2 cellular contexts compared by ENCODE assay signal in the genomic region with DNA sequence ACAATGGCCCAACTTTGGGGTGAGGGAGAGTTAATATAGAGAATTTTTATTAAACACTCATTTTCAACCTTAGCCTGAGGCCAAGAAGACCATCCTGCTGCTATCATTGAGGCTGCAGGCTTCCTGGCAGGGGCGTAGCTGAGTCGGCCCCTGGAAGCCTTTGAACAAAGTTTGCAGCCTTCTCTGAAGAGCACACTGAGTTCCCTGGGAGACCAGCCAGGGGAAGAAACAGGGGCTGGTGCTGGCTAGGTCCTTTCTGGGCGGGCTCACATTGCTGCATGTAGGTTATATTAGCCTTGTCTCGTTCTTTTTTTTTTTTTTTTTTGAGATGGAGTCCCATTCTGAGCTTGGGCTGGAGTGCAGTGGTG.
TF ChIP-seq lines count a peak whose summit lies in the region.

No MANE protein-coding gene starts in this region.

TF ChIP-seq in liver, 16 proteins besides CTCF, POLR2A, EP300 and RAD21:
- TF ChIP-seq SP1 (IDR thresholded peaks at IDR 0.05) = peak; percentile 23
- no peak for TF ChIP-seq GABPA (IDR thresholded peaks at IDR 0.05 in 1 of 2, conservative IDR thresholded peaks at IDR 0.05 in 1 of 2)
- TF ChIP-seq FOXA2 (IDR thresholded peaks at IDR 0.05) = no peak
- no peak for TF ChIP-seq JUND (IDR thresholded peaks at IDR 0.05)
- TF ChIP-seq YY1 (IDR thresholded peaks at IDR 0.05) = no peak
- no peak for TF ChIP-seq MAX (IDR thresholded peaks at IDR 0.05)
- TF ChIP-seq NR2F2 (IDR thresholded peaks at IDR 0.05) = peak; percentile 51
- TF ChIP-seq, protein P1, sequence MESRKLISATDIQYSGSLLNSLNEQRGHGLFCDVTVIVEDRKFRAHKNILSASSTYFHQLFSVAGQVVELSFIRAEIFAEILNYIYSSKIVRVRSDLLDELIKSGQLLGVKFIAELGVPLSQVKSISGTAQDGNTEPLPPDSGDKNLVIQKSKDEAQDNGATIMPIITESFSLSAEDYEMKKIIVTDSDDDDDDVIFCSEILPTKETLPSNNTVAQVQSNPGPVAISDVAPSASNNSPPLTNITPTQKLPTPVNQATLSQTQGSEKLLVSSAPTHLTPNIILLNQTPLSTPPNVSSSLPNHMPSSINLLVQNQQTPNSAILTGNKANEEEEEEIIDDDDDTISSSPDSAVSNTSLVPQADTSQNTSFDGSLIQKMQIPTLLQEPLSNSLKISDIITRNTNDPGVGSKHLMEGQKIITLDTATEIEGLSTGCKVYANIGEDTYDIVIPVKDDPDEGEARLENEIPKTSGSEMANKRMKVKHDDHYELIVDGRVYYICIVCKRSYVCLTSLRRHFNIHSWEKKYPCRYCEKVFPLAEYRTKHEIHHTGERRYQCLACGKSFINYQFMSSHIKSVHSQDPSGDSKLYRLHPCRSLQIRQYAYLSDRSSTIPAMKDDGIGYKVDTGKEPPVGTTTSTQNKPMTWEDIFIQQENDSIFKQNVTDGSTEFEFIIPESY (IDR thresholded peaks at IDR 0.05) = no peak
- no peak for TF ChIP-seq HNF4G (IDR thresholded peaks at IDR 0.05)
- TF ChIP-seq REST (IDR thresholded peaks at IDR 0.05) = no peak
- no peak for TF ChIP-seq FOXA1 (IDR thresholded peaks at IDR 0.05)
- TF ChIP-seq ATF3 (IDR thresholded peaks at IDR 0.05) = no peak
- no peak for TF ChIP-seq HNF4A (conservative IDR thresholded peaks at IDR 0.05)
- no peak for TF ChIP-seq EGR1 (IDR thresholded peaks at IDR 0.05; ENCODE audit: low read depth in 2 of 2)
TF ChIP-seq in liver: peak in this region for 2.

TF ChIP-seq in HepG2, 621 proteins besides CTCF, POLR2A, EP300 and RAD21:
- TF ChIP-seq RBAK (CRISPR knock-in tag; IDR thresholded peaks at IDR 0.05) (no peak), ELF1 (CRISPR knock-in tag; IDR thresholded peaks at IDR 0.05) (no peak), TMF1 (CRISPR knock-in tag; IDR thresholded peaks at IDR 0.05; ENCODE audit: low read depth) (no peak), ZNF605 (CRISPR knock-in tag; IDR thresholded peaks at IDR 0.05) (no peak), SIN3A (IDR thresholded peaks at IDR 0.05; ENCODE audit: borderline replicate concordance, low read depth, low read length) (no peak), IRF9 (CRISPR knock-in tag; IDR thresholded peaks at IDR 0.05; ENCODE audit: borderline replicate concordance) (no peak), SRF (IDR thresholded peaks at IDR 0.05; ENCODE audit: low read depth, low read length) (no peak), ZNF232 (CRISPR knock-in tag; IDR thresholded peaks at IDR 0.05; ENCODE audit: borderline replicate concordance) (no peak), ZNF3 (CRISPR knock-in tag; IDR thresholded peaks at IDR 0.05) (no peak), LCORL (IDR thresholded peaks at IDR 0.05) (no peak), LCORL (CRISPR knock-in tag; IDR thresholded peaks at IDR 0.05) (no peak), ZNF256 (CRISPR knock-in tag; conservative IDR thresholded peaks at IDR 0.05) (no peak)
- TF ChIP-seq, protein P2, sequence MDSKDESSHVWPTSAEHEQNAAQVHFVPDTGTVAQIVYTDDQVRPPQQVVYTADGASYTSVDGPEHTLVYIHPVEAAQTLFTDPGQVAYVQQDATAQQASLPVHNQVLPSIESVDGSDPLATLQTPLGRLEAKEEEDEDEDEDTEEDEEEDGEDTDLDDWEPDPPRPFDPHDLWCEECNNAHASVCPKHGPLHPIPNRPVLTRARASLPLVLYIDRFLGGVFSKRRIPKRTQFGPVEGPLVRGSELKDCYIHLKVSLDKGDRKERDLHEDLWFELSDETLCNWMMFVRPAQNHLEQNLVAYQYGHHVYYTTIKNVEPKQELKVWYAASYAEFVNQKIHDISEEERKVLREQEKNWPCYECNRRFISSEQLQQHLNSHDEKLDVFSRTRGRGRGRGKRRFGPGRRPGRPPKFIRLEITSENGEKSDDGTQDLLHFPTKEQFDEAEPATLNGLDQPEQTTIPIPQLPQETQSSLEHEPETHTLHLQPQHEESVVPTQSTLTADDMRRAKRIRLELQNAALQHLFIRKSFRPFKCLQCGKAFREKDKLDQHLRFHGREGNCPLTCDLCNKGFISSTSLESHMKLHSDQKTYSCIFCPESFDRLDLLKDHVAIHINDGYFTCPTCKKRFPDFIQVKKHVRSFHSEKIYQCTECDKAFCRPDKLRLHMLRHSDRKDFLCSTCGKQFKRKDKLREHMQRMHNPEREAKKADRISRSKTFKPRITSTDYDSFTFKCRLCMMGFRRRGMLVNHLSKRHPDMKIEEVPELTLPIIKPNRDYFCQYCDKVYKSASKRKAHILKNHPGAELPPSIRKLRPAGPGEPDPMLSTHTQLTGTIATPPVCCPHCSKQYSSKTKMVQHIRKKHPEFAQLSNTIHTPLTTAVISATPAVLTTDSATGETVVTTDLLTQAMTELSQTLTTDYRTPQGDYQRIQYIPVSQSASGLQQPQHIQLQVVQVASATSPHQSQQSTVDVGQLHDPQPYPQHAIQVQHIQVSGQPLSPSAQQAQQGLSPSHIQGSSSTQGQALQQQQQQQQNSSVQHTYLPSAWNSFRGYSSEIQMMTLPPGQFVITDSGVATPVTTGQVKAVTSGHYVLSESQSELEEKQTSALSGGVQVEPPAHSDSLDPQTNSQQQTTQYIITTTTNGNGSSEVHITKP (CRISPR knock-in tag; IDR thresholded peaks at IDR 0.05; ENCODE audit: low read depth) = no peak
- TF ChIP-seq, protein P3, sequence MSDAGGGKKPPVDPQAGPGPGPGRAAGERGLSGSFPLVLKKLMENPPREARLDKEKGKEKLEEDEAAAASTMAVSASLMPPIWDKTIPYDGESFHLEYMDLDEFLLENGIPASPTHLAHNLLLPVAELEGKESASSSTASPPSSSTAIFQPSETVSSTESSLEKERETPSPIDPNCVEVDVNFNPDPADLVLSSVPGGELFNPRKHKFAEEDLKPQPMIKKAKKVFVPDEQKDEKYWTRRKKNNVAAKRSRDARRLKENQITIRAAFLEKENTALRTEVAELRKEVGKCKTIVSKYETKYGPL (CRISPR knock-in tag; IDR thresholded peaks at IDR 0.05) = no peak
